ENCODE assay signal across 18 cellular contexts in the genomic region with DNA sequence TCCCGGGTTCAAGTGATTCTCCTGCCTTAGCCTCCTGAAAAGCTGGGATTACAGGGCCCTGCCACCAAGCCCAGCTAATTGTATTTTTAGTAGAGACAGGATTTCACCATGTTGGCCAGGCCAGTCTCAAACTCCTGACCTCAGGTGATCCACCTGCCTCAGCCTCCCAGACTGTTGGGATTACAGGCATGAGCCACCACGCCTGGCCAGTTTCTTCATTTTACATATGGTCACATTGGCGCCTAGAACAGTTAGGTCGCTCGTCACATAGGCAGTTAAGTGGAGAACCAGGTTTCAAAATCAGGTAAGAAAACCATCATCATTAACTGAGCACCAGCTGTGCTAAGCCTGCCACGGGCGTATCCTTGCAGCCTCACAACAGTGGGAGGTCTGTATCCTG. TPM values are rescaled to one million over a fixed set of nuclear protein-coding genes. Genes with fewer than 3 reads are reported as not detected.
DNase-seq lines count a peak whose midpoint lies in the region; FAIRE-seq and TF ChIP-seq lines count a peak whose summit lies in the region.
"Had no signal": no experiment of that assay in that cellular context is flagged by ENCODE, and none has a peak within 500 bp of the region (broad histone marks: within the 10 kb centered on the region; RNA-seq: fewer than 3 reads in every experiment).

No MANE protein-coding gene starts in this region.

- peak overlapping the region; percentile 94 for H3K27ac ChIP-seq in PC-9
- peak overlapping the region; percentile 68 to 81 (median 74) for H3K27ac ChIP-seq in esophagus muscularis mucosa (replicated peaks in 1 of 4)
- H3K27ac ChIP-seq in trophoblast cell (ENCODE audit: low read depth, low read length), result peak overlapping the region; percentile 92
- no peak overlapping the region for H3K27ac ChIP-seq in MM.1S (ENCODE audit: low read length)
- H3K27ac ChIP-seq: neutrophil had no signal

- WGBS in esophagus muscularis mucosa, result 83% methylated on average over 7 of the region's 7 CpGs
- WGBS in trophoblast cell (ENCODE audit: extremely low coverage, insufficient coverage, insufficient read length), result no CpG with 5 or more reads among the region's 7 CpGs

- peak overlapping the region; percentile 67 for H2BK12ac ChIP-seq in trophoblast cell (ENCODE audit: low read length)

- H3K9me3 ChIP-seq in PC-9 (ENCODE audit: insufficient read depth, low read depth) (no peaks in the 10 kb centered on the region), esophagus muscularis mucosa (no peaks in the 10 kb centered on the region), trophoblast cell (ENCODE audit: insufficient read depth, low read depth, low read length) (peaks cover 8% of the 10 kb centered on the region), MM.1S (replicated peaks; ENCODE audit: insufficient read depth, low read length) (no peaks in the 10 kb centered on the region)
- H3K9me3 ChIP-seq: neutrophil had no signal

- H4K20me1 ChIP-seq in PC-9 (ENCODE audit: insufficient read depth) (no peaks in the 10 kb centered on the region), MM.1S (ENCODE audit: insufficient read depth, low read length) (no peaks in the 10 kb centered on the region)

- peak overlapping the region; percentile 81 for H2BK120ac ChIP-seq in trophoblast cell (ENCODE audit: insufficient read depth, low read length, poor library complexity)

- peak overlapping the region; percentile 22 for H2AK5ac ChIP-seq in trophoblast cell (ENCODE audit: low read length)

- no peak overlapping the region for H3K9ac ChIP-seq in trophoblast cell (ENCODE audit: low read length)
- H3K9ac ChIP-seq in MM.1S (ENCODE audit: low read length), result no peak overlapping the region

- H3K79me2 ChIP-seq in PC-9 (ENCODE audit: low read depth), result no peaks in the 10 kb centered on the region
- H3K79me2 ChIP-seq in trophoblast cell (ENCODE audit: control insufficient read depth, insufficient read depth, low read length, poor library complexity), result peaks cover 21% of the 10 kb centered on the region
- no peaks in the 10 kb centered on the region for H3K79me2 ChIP-seq in MM.1S (ENCODE audit: low read length)

- H3F3A ChIP-seq in PC-9 (ENCODE audit: insufficient read depth, low read depth), result peaks cover 36% of the 10 kb centered on the region
- no peaks in the 10 kb centered on the region for H3F3A ChIP-seq in MM.1S (ENCODE audit: insufficient read depth, low read length)

- TF ChIP-seq EP300 in esophagus muscularis mucosa (IDR thresholded peaks at IDR 0.05), result no peak

- no peaks in the 10 kb centered on the region for H3K27me3 ChIP-seq in PC-9 (ENCODE audit: insufficient read depth, low read depth)
- H3K27me3 ChIP-seq in esophagus muscularis mucosa, result no peaks in the 10 kb centered on the region
- no peaks in the 10 kb centered on the region for H3K27me3 ChIP-seq in trophoblast cell (ENCODE audit: insufficient read depth, low read length)
- no peaks in the 10 kb centered on the region for H3K27me3 ChIP-seq in MM.1S (replicated peaks; ENCODE audit: insufficient read depth, low read length)
- H3K27me3 ChIP-seq: neutrophil had no signal

- H4K91ac ChIP-seq in trophoblast cell (ENCODE audit: low read depth, low read length), result peak overlapping the region; percentile 97

- intact Hi-C loops in PC-9 (cut with micrococcal nuclease; ENCODE audit: unreplicated experiment) (no loop called here), esophagus muscularis mucosa (cut with DNase I) (loop anchor here (5.0 kb wide), 1 partner anchor 36 kb away; a partner anchor contains a TSS)

- H3K18ac ChIP-seq in trophoblast cell (ENCODE audit: low read length), result peak overlapping the region; percentile 62

- POLR2A ChIA-PET in PC-9 (lab: Charles Lee; ENCODE audit: unreplicated experiment), result interaction anchor here (0.6 kb wide), 1 partner anchor 21 kb away, joined by 3 read pairs; no protein-coding TSS in a partner anchor

- peaks cover 49% of the 10 kb centered on the region for H3K4me1 ChIP-seq in PC-9 (replicated peaks; ENCODE audit: insufficient read depth)
- H3K4me1 ChIP-seq in esophagus muscularis mucosa, result peaks cover 13 to 41% (median 36%) of the 10 kb centered on the region in 4 donors
- H3K4me1 ChIP-seq in trophoblast cell (ENCODE audit: control insufficient read depth in 1 of 2, insufficient read depth in 2 of 2, low read length in 2 of 2), result peaks cover 48 to 63% of the 10 kb centered on the region in 2 experiments
- no peaks in the 10 kb centered on the region for H3K4me1 ChIP-seq in MM.1S (ENCODE audit: low read length)

- no peak overlapping the region for H4K12ac ChIP-seq in trophoblast cell (ENCODE audit: low read depth, low read length)

- H2AFZ ChIP-seq in PC-9, result no peak overlapping the region
- no peak overlapping the region for H2AFZ ChIP-seq in trophoblast cell (ENCODE audit: insufficient read depth, low read length, poor library complexity)
- no peak overlapping the region for H2AFZ ChIP-seq in MM.1S (ENCODE audit: low read length)

- H3K4me2 ChIP-seq in PC-9 (peak overlapping the region; percentile 97), trophoblast cell (ENCODE audit: low read length) (no peak overlapping the region), MM.1S (ENCODE audit: low read depth, low read length) (no peak overlapping the region)

- no peaks in the 10 kb centered on the region for H3K36me3 ChIP-seq in PC-9 (ENCODE audit: low read depth)
- peaks cover 0 to 27% (median 16%) of the 10 kb centered on the region in 4 donors for H3K36me3 ChIP-seq in esophagus muscularis mucosa
- peaks cover 11 to 12% of the 10 kb centered on the region in 2 experiments for H3K36me3 ChIP-seq in trophoblast cell (ENCODE audit: control insufficient read depth in 1 of 2, insufficient read depth in 2 of 2, low read length in 2 of 2)
- no peaks in the 10 kb centered on the region for H3K36me3 ChIP-seq in MM.1S (replicated peaks; ENCODE audit: insufficient read depth, low read length)
- H3K36me3 ChIP-seq: neutrophil had no signal

- TF ChIP-seq CTCF in PC-9 (conservative IDR thresholded peaks at IDR 0.05) (no peak), esophagus muscularis mucosa (IDR thresholded peaks at IDR 0.05) (no peak), MM.1S (IDR thresholded peaks at IDR 0.05; ENCODE audit: low read length) (no peak)

- CTCF ChIA-PET in PC-9 (lab: Charles Lee), result interaction anchor here (0.6 to 1.6 kb wide), 4 partner anchors 27 to 555 kb away, joined by 4 to 11 read pairs (median 5); no protein-coding TSS in a partner anchor

- H3K23ac ChIP-seq in trophoblast cell (ENCODE audit: low read length), result no peak overlapping the region

- peak; percentile 27 for FAIRE-seq in GM12892 (lab: Jason Lieb, UNC)

- H3K14ac ChIP-seq in trophoblast cell (ENCODE audit: low read length), result peak overlapping the region; percentile 19

- H3K4me3 ChIP-seq in PC-9, result no peak overlapping the region
- no peak overlapping the region for H3K4me3 ChIP-seq in esophagus muscularis mucosa
- no peak overlapping the region for H3K4me3 ChIP-seq in trophoblast cell (ENCODE audit: low read depth, low read length)
- H3K4me3 ChIP-seq in MM.1S (ENCODE audit: low read length), result no peak overlapping the region

- H3K4ac ChIP-seq in trophoblast cell (ENCODE audit: low read depth, low read length), result peak overlapping the region; percentile 1

- DNase-seq in GM12892 (ENCODE audit: insufficient read length) (no peak), PC-9 (no peak), esophagus muscularis mucosa (ENCODE audit: extremely low spot score) (no peak), trophoblast cell (no peak), LoVo (ENCODE audit: low spot score) (no peak), T-helper 1 cell (no peak), MM.1S (no peak)
- DNase-seq in NK-92 treated with Interleukin-12 subunit alpha and Interleukin-12 subunit beta, amount 100 ng/mL, for 24 hours (lab: John Stamatoyannopoulos, UW), result no peak
- DNase-seq: activated CD4-positive, alpha-beta memory T cell treated with anti-CD3 and anti-CD28 coated beads, Interleukin-2, amount 10 ng/mL, durations not matched to agents 7 days and 5 days; effector CD4-positive, alpha-beta T cell; NCI-H2029 treated with DMSO at 0.1 percent for 48 hours; NCI-H510A; stimulated activated CD4-positive, alpha-beta T cell treated with anti-CD3 and anti-CD28 coated beads, Interleukin-2, amount 100 ng/mL, for 48 hours; T-cell had no signal

- TF ChIP-seq POLR2A in GM12892 (IDR thresholded peaks at IDR 0.05; ENCODE audit: low read depth, low read length), result no peak
- no peak for TF ChIP-seq POLR2A in esophagus muscularis mucosa (IDR thresholded peaks at IDR 0.05; ENCODE audit: low read depth)

- H2BK5ac ChIP-seq in trophoblast cell (ENCODE audit: low read depth, low read length, poor library complexity), result peak overlapping the region; percentile 64

- H3K9me2 ChIP-seq in PC-9 (ENCODE audit: insufficient read depth) (no peaks in the 10 kb centered on the region), MM.1S (replicated peaks; ENCODE audit: insufficient read depth, low read length) (no peaks in the 10 kb centered on the region)

- BruUV-seq in PC-9 (replicated peaks; lab: Mats Ljungman, UMichigan), result no TSS peak

- H4K8ac ChIP-seq in trophoblast cell (ENCODE audit: low read depth, low read length), result peak overlapping the region; percentile 23

- H3K79me1 ChIP-seq in trophoblast cell (ENCODE audit: low read length), result peaks cover 65% of the 10 kb centered on the region

RNA-seq across cellular contexts. Expression of a gene that starts 36.1 kb away (rescaled TPM):
- polyA plus RNA-seq in GM12892 (2012; ENCODE audit: missing spikeins), result 1.6 TPM
- total RNA-seq in PC-9 (2021) (5.7 and 9.0 TPM in 2 replicates), esophagus muscularis mucosa (10 to 100 TPM; 39.0 to 98.9 (median 60.3) TPM)
- polyA plus RNA-seq in trophoblast cell (2013), result 95.6 and 101 TPM in 2 replicates
- total RNA-seq: activated CD4-positive, alpha-beta memory T cell treated with anti-CD3 and anti-CD28 coated beads, Interleukin-2, amount 10 ng/mL, durations not matched to agents 7 days and 5 days; activated naive CD4-positive, alpha-beta T cell treated with anti-CD3 and anti-CD28 coated beads, Interleukin-2, amount 50 U/mL, for 72 hours had no signal

RNA-seq across cellular contexts. Expression of a gene that starts 40.2 kb away (rescaled TPM):
- 0.34 TPM for polyA plus RNA-seq in GM12892 (2012; ENCODE audit: missing spikeins)
- total RNA-seq in PC-9 (2021) (not detected in 2 replicates), esophagus muscularis mucosa (under 1 TPM in 1 of 4 donors, not detected in 3; 0.32 TPM)
- 0.05 and 0.06 TPM in 2 replicates for polyA plus RNA-seq in trophoblast cell (2013)
- total RNA-seq: activated CD4-positive, alpha-beta memory T cell treated with anti-CD3 and anti-CD28 coated beads, Interleukin-2, amount 10 ng/mL, durations not matched to agents 7 days and 5 days; activated naive CD4-positive, alpha-beta T cell treated with anti-CD3 and anti-CD28 coated beads, Interleukin-2, amount 50 U/mL, for 72 hours; subcutaneous adipose tissue; T-cell had no signal
- polyA plus RNA-seq: keratinocyte had no signal

RNA-seq across cellular contexts. Expression of a gene that starts 41.9 kb away (rescaled TPM):
- 4.1 TPM for polyA plus RNA-seq in GM12892 (2012; ENCODE audit: missing spikeins)
- 13.0 TPM in 2 replicates for total RNA-seq in PC-9 (2021)
- 1 to 10 TPM; 1.8 to 2.8 (median 2.0) TPM for total RNA-seq in esophagus muscularis mucosa
- 27.5 and 27.6 TPM in 2 replicates for polyA plus RNA-seq in trophoblast cell (2013)

RNA-seq across cellular contexts. Expression of a gene that starts 48.7 kb away (rescaled TPM):
- 7,172 TPM for polyA plus RNA-seq in GM12892 (2012; ENCODE audit: missing spikeins)
- total RNA-seq in PC-9 (2021) (2,125 and 2,313 TPM in 2 replicates), esophagus muscularis mucosa (1,000 to 10,000 TPM; 1,125 to 3,077 (median 1,901) TPM)
- polyA plus RNA-seq in trophoblast cell (2013), result 3,251 and 3,406 TPM in 2 replicates

RNA-seq across cellular contexts. Expression of a gene that starts 48.9 kb away (rescaled TPM):
- polyA plus RNA-seq in GM12892 (2012; ENCODE audit: missing spikeins), result 79.6 TPM
- 71.0 and 84.4 TPM in 2 replicates for total RNA-seq in PC-9 (2021)
- 10 to 100 TPM; 23.3 to 28.2 (median 26.7) TPM for total RNA-seq in esophagus muscularis mucosa
- 60.3 and 60.7 TPM in 2 replicates for polyA plus RNA-seq in trophoblast cell (2013)
